Comparison of ENCODE assay signal across 1 cellular context in the genomic region with DNA sequence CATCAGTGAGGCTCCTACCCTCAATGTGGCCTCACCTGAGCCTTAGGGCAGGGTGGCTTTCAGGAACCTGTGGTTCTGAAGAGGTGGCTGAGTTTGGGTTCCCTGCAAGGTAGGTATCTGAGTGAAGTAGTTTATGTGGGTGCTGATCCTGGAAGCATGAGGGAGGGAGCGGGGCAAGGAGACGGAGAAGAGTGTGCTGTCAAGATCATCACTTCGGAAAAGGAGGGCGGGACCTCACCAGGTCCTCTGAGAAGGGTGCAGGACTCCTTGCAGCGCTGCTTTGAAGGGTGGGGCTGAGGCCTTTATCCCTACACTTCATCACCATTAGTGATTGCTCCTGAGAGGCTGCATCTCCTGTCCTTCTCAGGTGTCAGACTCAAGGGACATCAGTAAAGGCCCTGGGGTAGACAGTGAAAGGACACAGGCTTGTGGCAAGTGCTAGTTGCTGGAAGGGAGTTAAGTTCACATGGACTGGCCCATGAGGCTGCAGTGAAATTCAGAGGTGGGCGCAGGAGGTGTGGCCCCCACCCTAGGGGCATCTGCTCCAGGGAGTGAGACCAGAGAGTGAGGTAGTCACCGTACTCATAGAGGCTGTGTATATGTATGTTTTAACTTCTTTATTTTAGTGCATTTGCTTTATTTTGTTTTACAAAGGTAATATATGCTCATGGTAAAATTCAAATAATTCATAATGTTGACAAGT.
TF ChIP-seq lines count a peak whose summit lies in the region.

No MANE protein-coding gene starts in this region.

TF ChIP-seq in H1, 55 proteins besides CTCF, POLR2A, EP300 and RAD21:
- no peak for TF ChIP-seq GTF2F1 (IDR thresholded peaks at IDR 0.05; ENCODE audit: borderline replicate concordance, low read depth, low read length)
- TF ChIP-seq CHD1 (IDR thresholded peaks at IDR 0.05; ENCODE audit: low read depth, low read length) = no peak
- TF ChIP-seq PHF8 (conservative IDR thresholded peaks at IDR 0.05; ENCODE audit: low read depth, low read length) = no peak
- no peak for TF ChIP-seq JUN (IDR thresholded peaks at IDR 0.05; ENCODE audit: low read depth, low read length)
- TF ChIP-seq KDM4A (IDR thresholded peaks at IDR 0.05; ENCODE audit: low read depth, low read length, severe bottlenecking) = no peak
- TF ChIP-seq CREB1 (IDR thresholded peaks at IDR 0.05) = no peak
- no peak for TF ChIP-seq SIN3A (conservative IDR thresholded peaks at IDR 0.05 in 1 of 2, IDR thresholded peaks at IDR 0.05 in 1 of 2; ENCODE audit: low read depth in 1 of 2, low read length in 2 of 2)
- TF ChIP-seq HDAC6 (IDR thresholded peaks at IDR 0.05; ENCODE audit: low read depth, low read length) = no peak
- no peak for TF ChIP-seq YY1 (IDR thresholded peaks at IDR 0.05; ENCODE audit: low read depth, low read length)
